ENCODE assay signal across 17 cellular contexts in genomic region chr1:110877776-110878175, GRCh38. TPM values are rescaled to one million over a fixed set of nuclear protein-coding genes. Genes with fewer than 3 reads are reported as not detected.
DNase-seq lines count a peak whose midpoint lies in the region; ATAC-seq, FAIRE-seq and TF ChIP-seq lines count a peak whose summit lies in the region.
"Had no signal": no experiment of that assay in that cellular context is flagged by ENCODE, and none has a peak within 500 bp of the region (broad histone marks: within the 10 kb centered on the region; RNA-seq: fewer than 3 reads in every experiment).

No MANE protein-coding gene starts in this region.

- TF ChIP-seq EP300 in K562 (IDR thresholded peaks at IDR 0.05; ENCODE audit: low read length) = no peak

- H3K9me2 ChIP-seq in SU-DHL-6 (replicated peaks; ENCODE audit: insufficient read depth, low read length) = no peaks in the 10 kb centered on the region

- H4K20me1 ChIP-seq in SU-DHL-6 (ENCODE audit: low read depth, low read length) (peaks cover 52% of the 10 kb centered on the region), K562 (replicated peaks; ENCODE audit: control insufficient read depth, insufficient read depth, low read length) (no peaks in the 10 kb centered on the region)

- H2AFZ ChIP-seq in SU-DHL-6 (ENCODE audit: low read depth, low read length, severe bottlenecking) = no peak overlapping the region
- H2AFZ ChIP-seq in K562 (ENCODE audit: low read depth, low read length) = peak overlapping the region; percentile 63

- H3K4me1 ChIP-seq in K562 (replicated peaks in 1 of 2; ENCODE audit: control insufficient read depth in 2 of 2, insufficient read depth in 2 of 2, low read length in 2 of 2) = peaks cover 6 to 69% of the 10 kb centered on the region in 2 experiments; a peak in 4 of 5 replicates
- H3K4me1 ChIP-seq: A549, breast epithelium, pancreas had no signal

- peaks cover 54% of the 10 kb centered on the region for H3F3A ChIP-seq in SU-DHL-6 (ENCODE audit: insufficient read depth)

- H3K9me1 ChIP-seq in K562 (ENCODE audit: control insufficient read depth, insufficient read depth, low read length) = no peaks in the 10 kb centered on the region

- H3K36me3 ChIP-seq in SU-DHL-6 (ENCODE audit: low read length) = peaks cover 35% of the 10 kb centered on the region
- peaks cover 8% of the 10 kb centered on the region; the same call in 2 of the 3 replicates for H3K36me3 ChIP-seq in K562 (ENCODE audit: control insufficient read depth, insufficient read depth, low read length)
- H3K36me3 ChIP-seq: breast epithelium, pancreas, upper lobe of right lung had no signal

- intact Hi-C loops in K562 (cut with micrococcal nuclease) = no loop called here

- POLR2A ChIA-PET in K562 (lab: Yijun Ruan, JAX) = interaction anchor here (1.0 to 1.8 kb wide), 2 partner anchors 13 to 18 kb away, joined by 3 to 9 read pairs; no protein-coding TSS in a partner anchor

- H3K27ac ChIP-seq in SU-DHL-6 (ENCODE audit: low read depth, low read length) (peak overlapping the region; percentile 97), K562 (ENCODE audit: extremely low read depth, low read depth, low read length) (peak overlapping the region; percentile 80; the same call in 2 of the 3 replicates)
- H3K27ac ChIP-seq: A549, breast epithelium, pancreas, upper lobe of right lung had no signal

- H3K36me3 Mint-ChIP-seq in activated T-cell treated with anti-CD3 and anti-CD28 coated beads, Interleukin-2, amount 50 U/mL, for 24 hours (ENCODE audit: low read depth) = peaks cover 70% of the 10 kb centered on the region

- DNase-seq in activated T-cell treated with anti-CD3 and anti-CD28 coated beads, Interleukin-2, amount 50 U/mL, for 24 hours = no peak
- DNase-seq in activated T-cell treated with anti-CD3 and anti-CD28 coated beads, Interleukin-2, amount 50 U/mL, for 1 hour = no peak
- DNase-seq in K562 (ENCODE audit: extremely low read depth in 1 of 4, low spot score in 3 of 4) = no peak
- DNase-seq in stimulated activated naive CD8-positive, alpha-beta T cell treated with anti-CD3 and anti-CD28 coated beads, Interleukin-15, Interleukin-2, amounts not matched to agents 100 U/mL and 50 U/mL, for 24 hours = peak; percentile 12
- no peak for DNase-seq in NCI-H524 (lab: John Stamatoyannopoulos, UW)
- DNase-seq in AG08396 (ENCODE audit: low spot score) = no peak
- DNase-seq in effector CD4-positive, alpha-beta T cell = no peak
- DNase-seq: activated gamma-delta T cell treated with Interleukin-2 at 50 U/mL for 16 hours, KBM-7, mucosa of descending colon, NCI-H1092 treated with DMSO at 0.1 percent for 48 hours, pancreas, upper lobe of right lung had no signal

- TF ChIP-seq POLR2A in K562 (conservative IDR thresholded peaks at IDR 0.05) = no peak

- H3K27me3 ChIP-seq in SU-DHL-6 (ENCODE audit: low read length) = no peaks in the 10 kb centered on the region
- H3K27me3 ChIP-seq in K562 (ENCODE audit: control insufficient read depth in 2 of 2, insufficient read depth in 2 of 2, low read length in 2 of 2) = no peaks in the 10 kb centered on the region
- H3K27me3 ChIP-seq: breast epithelium, pancreas, upper lobe of right lung had no signal

- no peak for TF ChIP-seq RAD21 in K562 (CRISPR knock-in tag; conservative IDR thresholded peaks at IDR 0.05 in 1 of 2, IDR thresholded peaks at IDR 0.05 in 1 of 2)

- in situ Hi-C loops in K562 (cut with MboI) = no loop called here

- H3K9me3 ChIP-seq in SU-DHL-6 (ENCODE audit: insufficient read depth, low read length) (no peaks in the 10 kb centered on the region), K562 (replicated peaks; ENCODE audit: control insufficient read depth, insufficient read depth, low read depth, low read length) (no peaks in the 10 kb centered on the region; the same call in 1 of the 2 replicates)
- H3K9me3 ChIP-seq: A549, breast epithelium, mucosa of descending colon, pancreas, upper lobe of right lung had no signal

- WGBS in K562 (ENCODE audit: insufficient coverage, low coverage, missing lambda C conversion rate) = 45% methylated on average over 8 of the region's 8 CpGs

- peaks cover 61% of the 10 kb centered on the region for H3K4me1 Mint-ChIP-seq in activated T-cell treated with anti-CD3 and anti-CD28 coated beads, Interleukin-2, amount 50 U/mL, for 24 hours (ENCODE audit: low read depth)

- peak overlapping the region; percentile 88 for H3K4me3 Mint-ChIP-seq in activated T-cell treated with anti-CD3 and anti-CD28 coated beads, Interleukin-2, amount 50 U/mL, for 24 hours

- peaks cover 2% of the 10 kb centered on the region for H3K9me3 Mint-ChIP-seq in activated T-cell treated with anti-CD3 and anti-CD28 coated beads, Interleukin-2, amount 50 U/mL, for 24 hours

- H3K27me3 Mint-ChIP-seq in activated T-cell treated with anti-CD3 and anti-CD28 coated beads, Interleukin-2, amount 50 U/mL, for 24 hours = no peaks in the 10 kb centered on the region

- H3K79me2 ChIP-seq in SU-DHL-6 (ENCODE audit: insufficient read depth, low read length) (peaks cover 98% of the 10 kb centered on the region), K562 (ENCODE audit: control insufficient read depth, insufficient read depth, low read length) (peaks cover 93% of the 10 kb centered on the region)

- BruUV-seq in K562 (replicated peaks; lab: Mats Ljungman, UMichigan) = no TSS peak

- H3K4me3 ChIP-seq in SU-DHL-6 (ENCODE audit: insufficient read depth, low read length, poor library complexity, severe bottlenecking) = peak overlapping the region; percentile 96
- no peak overlapping the region for H3K4me3 ChIP-seq in K562
- H3K4me3 ChIP-seq: A549, breast epithelium, mucosa of descending colon, pancreas, upper lobe of right lung had no signal

- CTCF ChIA-PET in K562 (lab: Yijun Ruan, JAX; ENCODE audit: low intra/inter-chr PET ratio) = no interaction called here

- ATAC-seq in K562 = no peak
- no peak for ATAC-seq in stimulated activated naive CD8-positive, alpha-beta T cell treated with anti-CD3 and anti-CD28 coated beads, Interleukin-15, Interleukin-2, amounts not matched to agents 100 U/mL and 50 U/mL, for 24 hours
- ATAC-seq: A549, mucosa of descending colon, pancreas, upper lobe of right lung had no signal

- TF ChIP-seq CTCF in SU-DHL-6 (IDR thresholded peaks at IDR 0.05; ENCODE audit: insufficient read depth, low read length, poor library complexity, severe bottlenecking) = no peak
- no peak for TF ChIP-seq CTCF in K562 (IDR thresholded peaks at IDR 0.05 in 2 of 3, conservative IDR thresholded peaks at IDR 0.05 in 1 of 3; ENCODE audit: insufficient read depth in 2 of 3, low read depth in 1 of 3, low read length in 3 of 3)

- H3K4me2 ChIP-seq in SU-DHL-6 (ENCODE audit: low read depth, low read length, poor library complexity, severe bottlenecking) (peak overlapping the region; percentile 85), K562 (ENCODE audit: insufficient read depth, low read length) (peak overlapping the region; percentile 53)
- H3K4me2 ChIP-seq: A549 had no signal

- FAIRE-seq in K562 (lab: Jason Lieb, UNC) = no peak
- FAIRE-seq: A549, pancreas had no signal

- H3K9ac ChIP-seq in SU-DHL-6 (ENCODE audit: low read length) (peak overlapping the region; percentile 91), K562 (ENCODE audit: insufficient read depth in 1 of 2, low read depth in 2 of 2, low read length in 2 of 2) (no peak overlapping the region)

- H3K27ac Mint-ChIP-seq in activated T-cell treated with anti-CD3 and anti-CD28 coated beads, Interleukin-2, amount 50 U/mL, for 24 hours = peak overlapping the region; percentile 99

TF ChIP-seq in K562, 482 proteins besides CTCF, POLR2A, EP300 and RAD21 (continues in another document):
- TF ChIP-seq STAT5A (IDR thresholded peaks at IDR 0.05; ENCODE audit: borderline replicate concordance, low read length) (no peak), EWSR1 (IDR thresholded peaks at IDR 0.05; ENCODE audit: borderline replicate concordance, low read depth, partially characterized antibody) (no peak), ZFX (CRISPR knock-in tag; IDR thresholded peaks at IDR 0.05) (peak; percentile 34; the same call in 1 of the 2 replicates)

RNA-seq across cellular contexts. Expression of gene CD53, which starts 4.8 kb away (rescaled TPM):
- total RNA-seq in K562 (2011; cell fraction: chromatin; rRNA removed; ENCODE audit: low replicate concordance) = 62.6 and 66.9 TPM in 2 replicates
- total RNA-seq in K562 (2011; cell fraction: nucleolus; rRNA removed) = 68.4 and 75.0 TPM in 2 replicates
- total RNA-seq in K562 (2011; cell fraction: nucleoplasm; rRNA removed) = 78.3 and 90.2 TPM in 2 replicates
- total RNA-seq in K562 (2014; rRNA removed) = 63.5 and 79.5 TPM in 2 replicates
- total RNA-seq in K562 (2014; rRNA removed; fragmentation: Illumina TruSeq; extraction: Trizol) = 105 and 109 TPM in 2 replicates
- total RNA-seq in K562 (2015; rRNA removed; fragmentation: Illumina TruSeq; extraction: Trizol) = 206 and 220 TPM in 2 replicates
- total RNA-seq in K562 (2021) = 68.2 and 79.5 TPM in 2 replicates
- 144 and 443 TPM in 2 replicates for polyA plus RNA-seq in K562 (2011; rRNA removed)
- polyA plus RNA-seq in K562 (2011; cell fraction: cytosol; rRNA removed) = 92.6 and 440 TPM in 2 replicates
- 106 and 451 TPM in 2 replicates for polyA plus RNA-seq in K562 (2011; cell fraction: nucleus; rRNA removed)
- 148 and 187 TPM in 2 replicates for polyA plus RNA-seq in K562 (2012)
- 121 and 131 TPM in 2 replicates for polyA plus RNA-seq in K562 (2014; fragmentation: Illumina TruSeq; extraction: Trizol)
- 100 to 1,000 TPM; 161 to 172 TPM for polyA plus RNA-seq in K562 (2014; fragmentation: Nextera tagmentation; extraction: Ambion mirVana)
- polyA plus RNA-seq in K562 (2014; rRNA removed) = 106 and 112 TPM in 2 replicates
- 164 and 437 TPM in 2 replicates for polyA minus RNA-seq in K562 (2011; rRNA and poly(A)+ RNA removed)
- 36.6 and 74.4 TPM in 2 replicates for polyA minus RNA-seq in K562 (2011; cell fraction: cytosol; rRNA and poly(A)+ RNA removed)
- 21.5 and 140 TPM in 2 replicates for polyA minus RNA-seq in K562 (2011; cell fraction: nucleus; rRNA and poly(A)+ RNA removed)
- total RNA-seq: kidney epithelial cell had no signal
- polyA plus RNA-seq: A549 had no signal
